ENCODE assay signal across 8 cellular contexts in genomic region chr17:47254403-47254943, GRCh38. TPM values are rescaled to one million over a fixed set of nuclear protein-coding genes. Genes with fewer than 3 reads are reported as not detected.
A peak's percentile ranks its signal among the peaks of the same experiment; 100 is the strongest.
DNase-seq lines count a peak whose midpoint lies in the region; TF ChIP-seq lines count a peak whose summit lies in the region.

No MANE protein-coding gene starts in this region.

- intact Hi-C loops in head of caudate nucleus (cut with DNase I), result no loop called here

- H2AFZ ChIP-seq in OCI-LY1 (ENCODE audit: low read length) (peak overlapping the region; percentile 22), parathyroid adenoma (peak overlapping the region; percentile 85)

- TF ChIP-seq CTCF in OCI-LY1 (IDR thresholded peaks at IDR 0.05; ENCODE audit: low read length), result no peak
- TF ChIP-seq CTCF in epithelial cell of proximal tubule (conservative IDR thresholded peaks at IDR 0.05; ENCODE audit: low read depth, low read length), result no peak
- TF ChIP-seq CTCF in parathyroid adenoma (IDR thresholded peaks at IDR 0.05), result no peak

- H3K27me3 ChIP-seq in OCI-LY1 (ENCODE audit: insufficient read depth, low read length), result no peaks in the 10 kb centered on the region
- no peaks in the 10 kb centered on the region for H3K27me3 ChIP-seq in parathyroid adenoma (ENCODE audit: control insufficient read depth, insufficient read depth, low read length)

- H3K36me3 ChIP-seq in ES-I3 (ENCODE audit: insufficient read depth, low read length), result no peaks in the 10 kb centered on the region
- H3K36me3 ChIP-seq in OCI-LY1 (ENCODE audit: insufficient read depth, low read length), result no peaks in the 10 kb centered on the region
- no peaks in the 10 kb centered on the region for H3K36me3 ChIP-seq in parathyroid adenoma (ENCODE audit: control insufficient read depth, insufficient read depth, low read length)

- no peak overlapping the region for H3K27ac ChIP-seq in OCI-LY1 (ENCODE audit: low read depth, low read length, poor library complexity, severe bottlenecking)
- H3K27ac ChIP-seq in parathyroid adenoma, result peak overlapping the region; percentile 58

- no peaks in the 10 kb centered on the region for H4K20me1 ChIP-seq in OCI-LY1 (ENCODE audit: insufficient read depth, low read length)

- H3K9ac ChIP-seq in ES-I3 (ENCODE audit: low read depth, low read length) (peak overlapping the region; percentile 79; the same call in 1 of the 2 replicates), OCI-LY1 (ENCODE audit: low read length) (peak overlapping the region; percentile 58), parathyroid adenoma (peak overlapping the region; percentile 49)

- H3K79me2 ChIP-seq in OCI-LY1 (ENCODE audit: insufficient read depth, low read length), result no peaks in the 10 kb centered on the region
- no peaks in the 10 kb centered on the region for H3K79me2 ChIP-seq in parathyroid adenoma

- H3K9me2 ChIP-seq in OCI-LY1 (ENCODE audit: low read depth, low read length), result no peaks in the 10 kb centered on the region

- DNase-seq in epithelial cell of proximal tubule (ENCODE audit: low read depth), result no peak
- DNase-seq in glomerular visceral epithelial cell (ENCODE audit: extremely low spot score), result no peak
- no peak for DNase-seq in NCI-H187 treated with DMSO at 0.1 percent for 48 hours (lab: John Stamatoyannopoulos, UW)
- no peak for DNase-seq in head of caudate nucleus
- DNase-seq in NCI-H2107 treated with DMSO at 0.1 percent for 48 hours (lab: John Stamatoyannopoulos, UW; ENCODE audit: unreplicated experiment), result no peak

- H3K4me3 ChIP-seq in OCI-LY1 (ENCODE audit: low read depth, low read length, poor library complexity, severe bottlenecking) (peak overlapping the region; percentile 69), epithelial cell of proximal tubule (ENCODE audit: low read depth, low read length) (peak overlapping the region; percentile 75), parathyroid adenoma (ENCODE audit: low read depth, low read length) (peak overlapping the region; percentile 77)

- H3K4me1 ChIP-seq in ES-I3 (ENCODE audit: insufficient read depth, low read length) (peaks cover 5% of the 10 kb centered on the region; the same call in 1 of the 2 replicates), OCI-LY1 (ENCODE audit: insufficient read depth, low read length, severe bottlenecking) (peaks cover 12% of the 10 kb centered on the region), parathyroid adenoma (peaks cover 11% of the 10 kb centered on the region)

- peak overlapping the region; percentile 98 for H3K4me2 ChIP-seq in OCI-LY1 (ENCODE audit: low read length)
- H3K4me2 ChIP-seq in parathyroid adenoma (ENCODE audit: low read length), result peak overlapping the region; percentile 87

- H3F3A ChIP-seq in OCI-LY1 (ENCODE audit: insufficient read depth, low read length), result no peaks in the 10 kb centered on the region

- H3K9me3 ChIP-seq in ES-I3 (ENCODE audit: control insufficient read depth, insufficient read depth, low read length) (no peaks in the 10 kb centered on the region), OCI-LY1 (ENCODE audit: low read length) (no peaks in the 10 kb centered on the region), parathyroid adenoma (ENCODE audit: control insufficient read depth, low read length) (no peaks in the 10 kb centered on the region)

RNA-seq across cellular contexts. Expression of gene ITGB3, which starts 0.8 kb away (rescaled TPM):
- total RNA-seq in epithelial cell of proximal tubule, result 65.9 and 181 TPM in 2 replicates

RNA-seq across cellular contexts. Expression of gene MYL4, which starts 45.3 kb away (rescaled TPM):
- not detected in 2 replicates for total RNA-seq in epithelial cell of proximal tubule
